18 cellular contexts compared by ENCODE assay signal in genomic region chr20:46482864-46483263, GRCh38. TPM values are rescaled to one million over a fixed set of nuclear protein-coding genes. Genes with fewer than 3 reads are reported as not detected.
A peak's percentile ranks its signal among the peaks of the same experiment; 100 is the strongest.
DNase-seq lines count a peak whose midpoint lies in the region; ATAC-seq, FAIRE-seq and TF ChIP-seq lines count a peak whose summit lies in the region.
"Had no signal": no experiment of that assay in that cellular context is flagged by ENCODE, and none has a peak within 500 bp of the region (broad histone marks: within the 10 kb centered on the region; RNA-seq: fewer than 3 reads in every experiment).

No MANE protein-coding gene starts in this region.

- H3K27me3 ChIP-seq in gastrocnemius medialis, result peaks cover 0 to 6% (median 4%) of the 10 kb centered on the region in 3 donors
- H3K27me3 ChIP-seq: BLaER1 treated with 17β-estradiol and CSF1 and Interleukin-3, amounts not matched to agents 10 nM and 100 nM had no signal

- no peak for TF ChIP-seq RAD21 in A549 (conservative IDR thresholded peaks at IDR 0.05 in 1 of 2, IDR thresholded peaks at IDR 0.05 in 1 of 2)

- no peaks in the 10 kb centered on the region for H3K9me3 ChIP-seq in A549
- H3K9me3 ChIP-seq in gastrocnemius medialis, result no peaks in the 10 kb centered on the region
- H3K9me3 ChIP-seq: BLaER1 treated with 17β-estradiol and CSF1 and Interleukin-3, amounts not matched to agents 10 nM and 100 nM; Caco-2 had no signal

- H3K36me3 ChIP-seq in gastrocnemius medialis, result no peaks in the 10 kb centered on the region
- H3K36me3 ChIP-seq: BLaER1 treated with 17β-estradiol and CSF1 and Interleukin-3, amounts not matched to agents 10 nM and 100 nM had no signal

- ATAC-seq in A549 (no peak), gastrocnemius medialis (no peak), HG02938 (IDR thresholded peaks at IDR 0.05; ENCODE audit: unreplicated experiment) (no peak)
- ATAC-seq: CD8-positive, alpha-beta T cell had no signal

- TF ChIP-seq EP300 in A549 (IDR thresholded peaks at IDR 0.05), result no peak

- DNase-seq in A549 (ENCODE audit: low read depth in 1 of 2, low spot score in 1 of 2) (no peak), HTR-8/SVneo (ENCODE audit: insufficient read length, low spot score) (no peak), urothelium cell line (ENCODE audit: low spot score) (no peak), gastrocnemius medialis (no peak)
- DNase-seq: 8988T; AML-193; Caco-2; Calu3; CD4-positive, alpha-beta T cell; CD8-positive, alpha-beta T cell; DMS79 treated with DMSO at 0.1 percent for 48 hours; GF-D8 had no signal

- WGBS in A549 (ENCODE audit: missing lambda C conversion rate), result 48% methylated on average over 2 of the region's 2 CpGs

- intact Hi-C loops in gastrocnemius medialis (cut with DNase I; ENCODE audit: low total_unique reads), result no loop called here

- H3K27ac ChIP-seq in A549 (no peak overlapping the region), gastrocnemius medialis (no peak overlapping the region)
- H3K27ac ChIP-seq: BLaER1 treated with 17β-estradiol and CSF1 and Interleukin-3, amounts not matched to agents 10 nM and 100 nM; C4-2B had no signal

- TF ChIP-seq POLR2A in A549 (IDR thresholded peaks at IDR 0.05; ENCODE audit: low read length) (no peak), gastrocnemius medialis (IDR thresholded peaks at IDR 0.05) (no peak)

- CTCF ChIA-PET in A549 (lab: Yijun Ruan, JAX), result no interaction called here

- H3K4me3 ChIP-seq in A549 (no peak overlapping the region), gastrocnemius medialis (no peak overlapping the region)
- H3K4me3 ChIP-seq: BLaER1 treated with 17β-estradiol and CSF1 and Interleukin-3, amounts not matched to agents 10 nM and 100 nM had no signal

- no peak overlapping the region for H3K4me2 ChIP-seq in A549
- H3K4me2 ChIP-seq: BLaER1 treated with 17β-estradiol and CSF1 and Interleukin-3, amounts not matched to agents 10 nM and 100 nM had no signal

- no peak for FAIRE-seq in A549 (lab: Jason Lieb, UNC)
- FAIRE-seq in HTR-8/SVneo (lab: Jason Lieb, UNC), result peak; percentile 65
- peak; percentile 9 for FAIRE-seq in urothelium cell line (lab: Jason Lieb, UNC)
- FAIRE-seq: D721Med, GM12891, GM19239 had no signal

- H3K4me1 ChIP-seq in A549 (no peaks in the 10 kb centered on the region), gastrocnemius medialis (no peaks in the 10 kb centered on the region)
- H3K4me1 ChIP-seq: BLaER1 treated with 17β-estradiol and CSF1 and Interleukin-3, amounts not matched to agents 10 nM and 100 nM; Caco-2 had no signal

- in situ Hi-C loops in gastrocnemius medialis (cut with MboI; ENCODE audit: low sequenced_read_pairs in 4 of 4), result no loop called here

- POLR2A ChIA-PET in A549 (lab: Yijun Ruan, JAX), result no interaction called here

- TF ChIP-seq CTCF in A549 (IDR thresholded peaks at IDR 0.05) (no peak), gastrocnemius medialis (IDR thresholded peaks at IDR 0.05 in 4 of 5, conservative IDR thresholded peaks at IDR 0.05 in 1 of 5) (no peak)

TF ChIP-seq in A549, 52 proteins besides CTCF, POLR2A, EP300 and RAD21:
- TF ChIP-seq MAFK (IDR thresholded peaks at IDR 0.05; ENCODE audit: partially characterized antibody), result peak; percentile 24
- TF ChIP-seq BHLHE40 (IDR thresholded peaks at IDR 0.05; ENCODE audit: low read depth, low read length), result no peak
- TF ChIP-seq MAX (IDR thresholded peaks at IDR 0.05), result no peak
- no peak for TF ChIP-seq JUN (IDR thresholded peaks at IDR 0.05)
- TF ChIP-seq NFE2L2 (conservative IDR thresholded peaks at IDR 0.05; ENCODE audit: low read length), result 0 out of 2 replicates have a peak, but pooled peaks have one; percentile 22
- TF ChIP-seq SREBF2 (IDR thresholded peaks at IDR 0.05), result no peak

RNA-seq across cellular contexts. Expression of gene ZNF334, which starts 30.5 kb away (rescaled TPM):
- 0.03 TPM in 1 of 2 replicates, not detected in the other for polyA plus RNA-seq in A549 (2011; rRNA removed)
- polyA plus RNA-seq in A549 (2012; cell fraction: cytosol; rRNA removed), result not detected in 2 replicates
- not detected in 2 replicates for polyA plus RNA-seq in A549 (2012; cell fraction: nucleus; rRNA removed)
- not detected in 3 replicates for polyA plus RNA-seq in A549 (2017; fragmentation: RNase III; extraction: RNeasy Plus Mini Kit Qiagen cat#74134 plus additional on column Dnase treatment)
- polyA minus RNA-seq in A549 (2011; rRNA and poly(A)+ RNA removed), result not detected in 2 replicates
- under 1 TPM in 2 of 4 donors, not detected in 2; 0.15 to 0.18 TPM for total RNA-seq in gastrocnemius medialis
- total RNA-seq: Caco-2, Calu3 had no signal
